In the genomic region with DNA sequence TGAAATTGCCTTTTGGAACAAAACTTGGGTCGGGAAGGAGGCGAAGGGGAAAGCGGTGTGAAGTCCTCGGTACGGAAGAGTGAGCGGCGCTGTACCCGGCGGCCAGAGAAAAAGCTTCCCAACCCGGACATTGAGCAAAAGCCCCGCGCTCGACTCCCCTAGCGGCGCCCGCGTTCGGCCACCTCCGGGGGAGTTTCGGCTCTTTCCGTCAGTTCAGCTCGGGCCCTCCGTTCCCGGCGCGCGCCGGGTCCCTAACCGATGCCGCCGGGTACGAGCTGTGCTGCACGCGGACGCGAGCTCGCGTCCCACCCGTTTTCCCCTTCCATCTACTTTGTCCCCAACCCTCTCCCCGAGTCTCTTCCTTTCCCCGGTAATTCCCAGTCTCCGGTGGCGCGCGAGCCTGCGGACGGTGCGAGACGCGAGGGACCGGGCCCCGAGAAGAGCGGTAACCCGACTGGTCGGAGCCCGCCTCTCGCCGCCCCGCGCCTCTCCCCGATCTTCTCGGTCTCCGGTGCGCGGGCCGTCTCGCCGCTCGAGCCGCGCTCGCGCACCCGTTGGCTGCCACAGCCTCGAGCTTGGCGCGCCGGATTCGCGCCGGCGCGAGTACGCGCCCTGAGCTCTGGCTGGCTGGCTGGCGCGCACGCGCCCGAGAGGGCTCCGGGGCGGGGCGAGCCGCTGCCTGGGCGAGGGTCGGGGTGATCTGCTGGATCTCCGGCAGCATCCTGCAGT, we compare ENCODE assay signal across 8 cellular contexts. TPM values are rescaled to one million over a fixed set of nuclear protein-coding genes. Genes with fewer than 3 reads are reported as not detected.
DNase-seq lines count a peak whose midpoint lies in the region; ATAC-seq and TF ChIP-seq lines count a peak whose summit lies in the region.

No MANE protein-coding gene starts in this region.

- H3K36me3 Mint-ChIP-seq in chondrocyte (ENCODE audit: low read depth) = no peaks in the 10 kb centered on the region

- intact Hi-C loops in left colon (cut with DNase I, micrococcal nuclease) = no loop called here

- H3K27ac Mint-ChIP-seq in chondrocyte (ENCODE audit: unreplicated experiment) = peak overlapping the region; percentile 97

- peak; percentile 15; the same call in 1 of the 2 replicates for TF ChIP-seq CTCF in AG09319 (IDR thresholded peaks at IDR 0.05; ENCODE audit: low read depth, low read length)
- TF ChIP-seq CTCF in chondrocyte (IDR thresholded peaks at IDR 0.05) = peak; percentile 67

- H3K4me3 Mint-ChIP-seq in chondrocyte (ENCODE audit: unreplicated experiment) = peak overlapping the region; percentile 88

- H3K9me3 Mint-ChIP-seq in chondrocyte (ENCODE audit: low read depth) = no peaks in the 10 kb centered on the region

- H3K27me3 Mint-ChIP-seq in chondrocyte (ENCODE audit: low read depth) = no peaks in the 10 kb centered on the region

- ATAC-seq in GM19023 (IDR thresholded peaks at IDR 0.05; ENCODE audit: unreplicated experiment) (peak; percentile 74), HG03354 (IDR thresholded peaks at IDR 0.05; ENCODE audit: poor library complexity, severe bottlenecking, unreplicated experiment) (peak; percentile 77), left colon (peak; percentile 90)

- DNase-seq in AG09319 (ENCODE audit: extremely low read depth, low read depth) = peak; percentile 78
- peak; percentile 87 for DNase-seq in NCI-H446 treated with DMSO at 0.1 percent for 48 hours (lab: John Stamatoyannopoulos, UW)
- peak; percentile 80 to 90 for DNase-seq in activated CD4-positive, alpha-beta T cell treated with anti-CD3 and anti-CD28 coated beads for 24 hours (ENCODE audit: low read depth in 2 of 2)
- no peak for DNase-seq in chondrocyte (ENCODE audit: low spot score)
- peak; percentile 91 to 94 for DNase-seq in left colon
- peak; percentile 68 to 88 (median 78) for DNase-seq in stimulated activated CD4-positive, alpha-beta T cell treated with anti-CD3 and anti-CD28 coated beads, Interleukin-1b, Interleukin-23, amount 100 ng/mL, for 24 hours (ENCODE audit: low read depth in 4 of 4, low spot score in 1 of 4)

- H3K4me1 Mint-ChIP-seq in chondrocyte (ENCODE audit: low read depth) = peaks cover 38% of the 10 kb centered on the region

RNA-seq across cellular contexts. Expression of a gene that starts 0.4 kb away (rescaled TPM):
- 24.1 to 26.2 TPM (median 24.2 TPM) in 3 replicates for total RNA-seq in chondrocyte
- total RNA-seq in left colon = 10 to 100 TPM; 15.5 to 18.9 TPM

RNA-seq across cellular contexts. Expression of a gene that starts 20.1 kb away (rescaled TPM):
- total RNA-seq in chondrocyte (0.36 to 1.1 TPM (median 0.50 TPM) in 3 replicates), left colon (10 to 100 TPM; 40.2 to 45.6 TPM)

RNA-seq across cellular contexts. Expression of a gene that starts 29.8 kb away (rescaled TPM):
- total RNA-seq in chondrocyte (0.33 to 0.60 TPM (median 0.46 TPM) in 3 replicates), left colon (not detected)

RNA-seq across cellular contexts. Expression of a gene that starts 43.8 kb away (rescaled TPM):
- total RNA-seq in chondrocyte (4.0 to 6.5 TPM (median 6.2 TPM) in 3 replicates), left colon (10 to 100 TPM in 1 of 2 donors, 1 to 10 TPM in 1; 4.9 to 12.4 TPM)

Comparison
In these comparisons a context has a peak if more than half of its experiments do, and no peak if none do; other contexts are left out.
1. RNA of a gene that starts 20.1 kb away (total RNA-seq): 40.2 to 45.6 TPM in left colon; 0.36 to 1.1 TPM in chondrocyte; every median in the first group is over 10 times any median in the second.
2. Peak in every context shown above with its lines, with median percentiles within 50 percentile points of each other: ATAC-seq.